In the genomic region with DNA sequence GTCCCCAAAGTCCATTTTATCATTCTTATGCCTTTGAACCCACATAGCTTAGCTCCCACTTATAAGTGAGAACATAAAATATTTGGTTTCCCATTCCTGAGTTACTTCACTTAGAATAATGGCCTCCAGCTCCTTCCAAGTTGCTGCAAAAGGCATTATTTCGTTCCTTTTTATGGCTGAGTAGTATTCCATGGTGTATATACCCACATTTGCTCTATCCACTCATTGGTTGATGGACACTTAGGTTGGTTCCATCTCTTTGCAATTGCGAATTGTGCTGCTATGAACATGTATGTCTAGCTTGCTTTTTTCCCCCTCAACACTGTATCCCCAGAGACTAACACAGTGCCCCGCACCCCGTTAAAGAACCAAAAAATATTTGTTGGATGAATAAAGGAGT, we compare ENCODE assay signal across 8 cellular contexts. TPM values are rescaled to one million over a fixed set of nuclear protein-coding genes. Genes with fewer than 3 reads are reported as not detected.
DNase-seq lines count a peak whose midpoint lies in the region; ATAC-seq and FAIRE-seq lines count a peak whose summit lies in the region.

No MANE protein-coding gene starts in this region.

- H3K4me3 Mint-ChIP-seq in stimulated activated naive CD8-positive, alpha-beta T cell treated with anti-CD3 and anti-CD28 coated beads, Interleukin-15, Interleukin-2, amounts not matched to agents 100 ng/mL and 50 ng/mL, for 24 hours, result peak overlapping the region; percentile 89
- peak overlapping the region; percentile 57 for H3K4me3 Mint-ChIP-seq in activated naive CD8-positive, alpha-beta T cell treated with anti-CD3 and anti-CD28 coated beads for 36 hours

- H3K36me3 ChIP-seq in mucosa of rectum (ENCODE audit: control insufficient read depth in 2 of 2, insufficient read depth in 2 of 2, low read length in 2 of 2), result no peaks in the 10 kb centered on the region

- H3K9me3 Mint-ChIP-seq in stimulated activated naive CD8-positive, alpha-beta T cell treated with anti-CD3 and anti-CD28 coated beads, Interleukin-15, Interleukin-2, amounts not matched to agents 100 ng/mL and 50 ng/mL, for 24 hours, result no peaks in the 10 kb centered on the region
- H3K9me3 Mint-ChIP-seq in activated naive CD8-positive, alpha-beta T cell treated with anti-CD3 and anti-CD28 coated beads for 36 hours, result no peaks in the 10 kb centered on the region

- H3K9me3 ChIP-seq in mucosa of rectum (ENCODE audit: control insufficient read depth in 2 of 2, low read length in 2 of 2), result no peaks in the 10 kb centered on the region

- H3K9ac ChIP-seq in mucosa of rectum (ENCODE audit: low read depth in 1 of 2, low read length in 2 of 2), result peak overlapping the region; percentile 0 to 51

- peaks cover 4 to 16% of the 10 kb centered on the region in 2 donors for H3K4me1 ChIP-seq in mucosa of rectum (ENCODE audit: control insufficient read depth in 2 of 2, insufficient read depth in 2 of 2, low read length in 2 of 2)

- no peak for FAIRE-seq in RCC 7860 (lab: Jason Lieb, UNC)

- peak overlapping the region; percentile 38 to 39 for H3K4me3 ChIP-seq in mucosa of rectum (ENCODE audit: low read length in 2 of 2)

- H3K4me1 Mint-ChIP-seq in stimulated activated naive CD8-positive, alpha-beta T cell treated with anti-CD3 and anti-CD28 coated beads, Interleukin-15, Interleukin-2, amounts not matched to agents 100 ng/mL and 50 ng/mL, for 24 hours (ENCODE audit: low read depth), result peaks cover 40% of the 10 kb centered on the region
- peaks cover 22% of the 10 kb centered on the region for H3K4me1 Mint-ChIP-seq in activated naive CD8-positive, alpha-beta T cell treated with anti-CD3 and anti-CD28 coated beads for 36 hours

- peaks cover 12% of the 10 kb centered on the region for H3K36me3 Mint-ChIP-seq in stimulated activated naive CD8-positive, alpha-beta T cell treated with anti-CD3 and anti-CD28 coated beads, Interleukin-15, Interleukin-2, amounts not matched to agents 100 ng/mL and 50 ng/mL, for 24 hours (ENCODE audit: low read depth)
- peaks cover 5% of the 10 kb centered on the region for H3K36me3 Mint-ChIP-seq in activated naive CD8-positive, alpha-beta T cell treated with anti-CD3 and anti-CD28 coated beads for 36 hours

- no peak for ATAC-seq in stimulated activated naive CD8-positive, alpha-beta T cell treated with anti-CD3 and anti-CD28 coated beads, Interleukin-15, Interleukin-2, amounts not matched to agents 100 U/mL and 50 U/mL, for 24 hours

- H3K27ac Mint-ChIP-seq in stimulated activated naive CD8-positive, alpha-beta T cell treated with anti-CD3 and anti-CD28 coated beads, Interleukin-15, Interleukin-2, amounts not matched to agents 100 ng/mL and 50 ng/mL, for 24 hours, result peak overlapping the region; percentile 73
- H3K27ac Mint-ChIP-seq in activated naive CD8-positive, alpha-beta T cell treated with anti-CD3 and anti-CD28 coated beads for 36 hours, result peak overlapping the region; percentile 78

- no peak for DNase-seq in stimulated activated naive CD8-positive, alpha-beta T cell treated with anti-CD3 and anti-CD28 coated beads, Interleukin-15, Interleukin-2, amounts not matched to agents 100 U/mL and 50 U/mL, for 24 hours
- no peak for DNase-seq in activated naive CD8-positive, alpha-beta T cell treated with anti-CD3 and anti-CD28 coated beads for 36 hours
- no peak for DNase-seq in NCI-H69 (lab: John Stamatoyannopoulos, UW)
- no peak for DNase-seq in RCC 7860 (ENCODE audit: low spot score)
- no peak for DNase-seq in SKM-1 (lab: John Stamatoyannopoulos, UW; ENCODE audit: unreplicated experiment)
- DNase-seq in GM03348 (ENCODE audit: low spot score), result no peak

- no peaks in the 10 kb centered on the region for H3K27me3 ChIP-seq in mucosa of rectum (ENCODE audit: control insufficient read depth in 2 of 2, insufficient read depth in 2 of 2, low read length in 2 of 2)

- H3K27ac ChIP-seq in mucosa of rectum (ENCODE audit: low read depth in 2 of 2, low read length in 2 of 2), result no peak overlapping the region

- H3K27me3 Mint-ChIP-seq in stimulated activated naive CD8-positive, alpha-beta T cell treated with anti-CD3 and anti-CD28 coated beads, Interleukin-15, Interleukin-2, amounts not matched to agents 100 ng/mL and 50 ng/mL, for 24 hours, result peaks cover 16% of the 10 kb centered on the region
- H3K27me3 Mint-ChIP-seq in activated naive CD8-positive, alpha-beta T cell treated with anti-CD3 and anti-CD28 coated beads for 36 hours, result peaks cover 29% of the 10 kb centered on the region

RNA-seq across cellular contexts. Expression of gene CAPZA2, which starts 0.7 kb away (rescaled TPM):
- 100 to 1,000 TPM; 158 to 177 TPM for total RNA-seq in activated naive CD8-positive, alpha-beta T cell treated with anti-CD3 and anti-CD28 coated beads for 36 hours
